ENCODE assay signal across 24 cellular contexts in the genomic region with DNA sequence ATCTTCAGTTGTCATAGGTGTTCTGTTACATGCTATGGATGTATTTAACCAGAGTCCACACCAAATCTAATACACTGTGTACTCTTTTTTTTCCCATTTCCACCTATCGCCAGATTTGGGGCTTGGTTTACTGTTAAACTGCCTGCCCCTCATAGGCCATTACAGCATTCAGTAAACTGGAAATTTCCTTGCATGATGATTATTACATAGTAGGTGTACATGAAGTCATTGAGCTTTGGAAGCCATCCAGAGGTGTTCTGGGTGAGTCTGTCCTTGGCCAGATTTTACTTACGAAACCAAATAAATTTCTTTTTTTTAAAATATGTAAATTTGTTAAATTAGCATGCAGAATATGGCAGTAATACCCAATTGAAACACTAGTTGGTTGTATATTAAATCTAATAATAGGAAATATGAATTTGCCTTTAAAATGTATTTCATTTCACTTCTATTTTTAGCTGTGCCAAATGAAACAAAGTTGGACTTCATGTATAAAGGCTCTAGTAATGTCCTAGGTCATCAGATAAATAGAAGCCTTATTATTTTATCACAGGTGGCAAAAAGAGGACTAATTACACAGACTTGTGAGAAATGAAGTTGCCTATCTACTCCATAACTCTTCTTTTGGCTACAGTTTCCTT.
"Had no signal": no experiment of that assay in that cellular context is flagged by ENCODE, and none has a peak within 500 bp of the region (broad histone marks: within the 10 kb centered on the region; RNA-seq: fewer than 3 reads in every experiment).

No MANE protein-coding gene starts in this region.

- H3K9me3 ChIP-seq: ascending aorta, sigmoid colon, transverse colon had no signal

- H3K27me3 ChIP-seq: ascending aorta, sigmoid colon, transverse colon had no signal

- ATAC-seq: activated CD4-positive, CD25-positive, alpha-beta regulatory T cell treated with anti-CD3 and anti-CD28 coated beads, Interleukin-2, amount 50 U/mL, for 24 hours; esophagus mucosa; left cardiac atrium; natural killer cell treated with Interleukin-12 subunit alpha and Interleukin-12 subunit beta and Interleukin-15 and Interleukin-18, amount 100 ng/mL, for 72 hours; stimulated activated effector memory CD8-positive, alpha-beta T cell treated with anti-CD3 and anti-CD28 coated beads, Interleukin-12 subunit alpha, Interleukin-12 subunit beta, amount 100 ng/mL, for 72 hours; T-helper 17 cell had no signal

- H3K4me3 ChIP-seq: ascending aorta, sigmoid colon, transverse colon had no signal

- H3K36me3 ChIP-seq: ascending aorta, sigmoid colon, transverse colon, WERI-Rb-1 had no signal

- H3K27ac ChIP-seq: transverse colon, WERI-Rb-1 had no signal

- DNase-seq: activated CD4-positive, alpha-beta memory T cell treated with anti-CD3 and anti-CD28 coated beads for 36 hours; activated CD4-positive, alpha-beta T cell treated with anti-CD3 and anti-CD28 coated beads for 48 hours; activated CD8-positive, alpha-beta memory T cell treated with anti-CD3 and anti-CD28 coated beads, Interleukin-2, amount 50 U/mL, for 4 hours; activated gamma-delta T cell; activated naive CD4-positive, alpha-beta T cell treated with anti-CD3 and anti-CD28 coated beads, Interleukin-2, amount 10 ng/mL, durations not matched to agents 7 days and 5 days; activated naive CD8-positive, alpha-beta T cell treated with anti-CD3 and anti-CD28 coated beads, Interleukin-2, amount 10 ng/mL, durations not matched to agents 7 days and 5 days; activated T-cell treated with anti-CD3 and anti-CD28 coated beads, Interleukin-2, amount 50 U/mL, for 1 hour; caudate nucleus; endodermal cell; foreskin melanocyte; islet precursor cell; left cardiac atrium; sigmoid colon; small intestine; stimulated activated CD4-positive, alpha-beta T cell treated with anti-CD3 and anti-CD28 coated beads, Interleukin-4, amount 100 ng/mL, for 24 hours; T-helper 17 cell; T1000; transverse colon; WERI-Rb-1 had no signal
